Comparison of ENCODE assay signal across 1 cellular context in the genomic region with DNA sequence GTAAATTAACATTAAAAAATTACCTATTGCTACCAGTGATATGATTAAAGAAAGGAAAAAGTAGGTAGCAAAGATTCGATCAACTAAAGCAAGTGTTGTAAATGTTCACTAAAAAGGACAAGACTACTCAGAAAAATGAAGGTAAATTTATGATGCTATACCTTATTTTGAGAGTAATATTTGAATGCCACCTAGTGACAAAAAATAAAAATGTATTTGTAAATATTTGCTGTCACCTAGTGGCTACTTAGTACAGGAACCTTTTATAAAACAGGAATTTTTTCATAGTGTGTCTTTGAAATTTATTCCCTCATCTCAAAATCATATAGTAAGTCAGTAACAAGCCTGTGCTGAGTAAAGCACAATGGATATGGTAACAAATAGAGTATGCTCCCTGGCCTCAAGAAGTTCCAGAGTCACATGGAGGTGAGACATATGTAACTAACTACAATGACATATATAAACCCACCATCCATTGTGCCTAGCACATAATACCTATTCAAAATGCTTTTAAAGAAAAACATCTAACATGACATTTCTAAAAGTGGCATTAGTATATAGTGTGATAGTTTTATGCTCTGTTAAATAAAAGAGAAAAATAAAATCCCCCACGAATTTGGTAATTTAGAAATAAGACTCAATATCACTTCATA.
TF ChIP-seq lines count a peak whose summit lies in the region.

No MANE protein-coding gene starts in this region.

TF ChIP-seq in IMR-90, 13 proteins besides CTCF, POLR2A, EP300 and RAD21 (continued from another document):
- TF ChIP-seq, protein P1, sequence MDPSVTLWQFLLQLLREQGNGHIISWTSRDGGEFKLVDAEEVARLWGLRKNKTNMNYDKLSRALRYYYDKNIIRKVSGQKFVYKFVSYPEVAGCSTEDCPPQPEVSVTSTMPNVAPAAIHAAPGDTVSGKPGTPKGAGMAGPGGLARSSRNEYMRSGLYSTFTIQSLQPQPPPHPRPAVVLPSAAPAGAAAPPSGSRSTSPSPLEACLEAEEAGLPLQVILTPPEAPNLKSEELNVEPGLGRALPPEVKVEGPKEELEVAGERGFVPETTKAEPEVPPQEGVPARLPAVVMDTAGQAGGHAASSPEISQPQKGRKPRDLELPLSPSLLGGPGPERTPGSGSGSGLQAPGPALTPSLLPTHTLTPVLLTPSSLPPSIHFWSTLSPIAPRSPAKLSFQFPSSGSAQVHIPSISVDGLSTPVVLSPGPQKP (IDR thresholded peaks at IDR 0.05; ENCODE audit: borderline replicate concordance, low read depth, low read length) = no peak
- TF ChIP-seq MAFK (IDR thresholded peaks at IDR 0.05; ENCODE audit: low read depth, low read length) = no peak
